Comparison of ENCODE assay signal across 10 cellular contexts in the genomic region with DNA sequence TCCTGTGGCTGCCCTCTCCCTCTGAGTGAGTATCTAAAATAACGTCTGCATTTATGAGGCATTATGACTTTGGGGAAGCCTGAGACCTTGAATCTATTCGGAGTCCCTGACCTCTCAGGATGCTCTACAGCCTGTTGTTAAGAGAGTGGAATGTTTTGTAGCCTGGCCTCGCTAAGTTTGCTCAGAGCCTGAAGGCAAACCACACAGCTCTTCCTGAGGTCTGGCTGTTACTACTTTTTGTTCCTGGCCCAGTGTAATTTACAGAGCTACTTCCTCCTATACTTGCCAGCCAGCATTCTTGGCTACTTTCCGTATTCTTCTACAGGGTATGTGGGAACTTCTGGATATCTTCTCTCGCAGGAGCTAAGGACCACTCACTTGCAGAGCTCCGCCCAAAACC. TPM values are rescaled to one million over a fixed set of nuclear protein-coding genes. Genes with fewer than 3 reads are reported as not detected.
DNase-seq lines count a peak whose midpoint lies in the region; ATAC-seq and TF ChIP-seq lines count a peak whose summit lies in the region.
"Had no signal": no experiment of that assay in that cellular context is flagged by ENCODE, and none has a peak within 500 bp of the region (broad histone marks: within the 10 kb centered on the region; RNA-seq: fewer than 3 reads in every experiment).

No MANE protein-coding gene starts in this region.

- peaks cover 3% of the 10 kb centered on the region for H3K9me3 Mint-ChIP-seq in progenitor cell of endocrine pancreas (ENCODE audit: low read depth)
- peaks cover 5% of the 10 kb centered on the region for H3K9me3 Mint-ChIP-seq in activated CD8-positive, alpha-beta T cell treated with anti-CD3 and anti-CD28 coated beads, Interleukin-2, amount 10 ng/mL, durations not matched to agents 7 days and 5 days (ENCODE audit: insufficient read depth)

- no peaks in the 10 kb centered on the region for H3K36me3 Mint-ChIP-seq in progenitor cell of endocrine pancreas (ENCODE audit: insufficient read depth)
- peaks cover 5% of the 10 kb centered on the region for H3K36me3 Mint-ChIP-seq in activated CD8-positive, alpha-beta T cell treated with anti-CD3 and anti-CD28 coated beads, Interleukin-2, amount 10 ng/mL, durations not matched to agents 7 days and 5 days (ENCODE audit: low read depth)

- no peaks in the 10 kb centered on the region for H3K9me3 ChIP-seq in Panc1 (ENCODE audit: control insufficient read depth, insufficient read depth, low read depth, low read length)

- TF ChIP-seq CTCF in Panc1 (IDR thresholded peaks at IDR 0.05) (no peak), progenitor cell of endocrine pancreas (IDR thresholded peaks at IDR 0.05; ENCODE audit: unreplicated experiment) (no peak)

- POLR2A ChIA-PET in Panc1 (lab: Charles Lee) (no interaction called here), HEK293T (lab: Yijun Ruan, JAX) (interaction anchor here (0.7 to 1.0 kb wide), 2 partner anchors 42 to 72 kb away, joined by 4 to 5 read pairs; a partner anchor contains a TSS)
- POLR2A ChIA-PET in activated CD8-positive, alpha-beta T cell treated with anti-CD3 and anti-CD28 coated beads, Interleukin-2, amount 10 ng/mL, durations not matched to agents 7 days and 5 days (lab: Charles Lee): interaction anchor here (1.1 to 1.2 kb wide), 2 partner anchors 33 to 280 kb away, joined by 3 read pairs; a partner anchor contains a TSS

- peak; percentile 55 for ATAC-seq in Panc1
- ATAC-seq in activated CD8-positive, alpha-beta T cell treated with anti-CD3 and anti-CD28 coated beads, Interleukin-2, amount 10 ng/mL, durations not matched to agents 7 days and 5 days: no peak
- ATAC-seq in GM18907 (IDR thresholded peaks at IDR 0.05; ENCODE audit: unreplicated experiment): no peak

- H3K4me1 Mint-ChIP-seq in progenitor cell of endocrine pancreas (ENCODE audit: low read depth): peaks cover 4% of the 10 kb centered on the region
- H3K4me1 Mint-ChIP-seq in activated CD8-positive, alpha-beta T cell treated with anti-CD3 and anti-CD28 coated beads, Interleukin-2, amount 10 ng/mL, durations not matched to agents 7 days and 5 days (ENCODE audit: low read depth): peaks cover 29% of the 10 kb centered on the region

- peak overlapping the region in 1 of 2 experiments; percentile 19; a peak in 2 of 4 replicates for H3K4me3 ChIP-seq in Panc1 (ENCODE audit: low read depth in 2 of 2, low read length in 2 of 2)

- H3K27ac ChIP-seq in Panc1 (ENCODE audit: low read length): peak overlapping the region; percentile 76
- H3K27ac ChIP-seq: KMS-11 had no signal

- in situ Hi-C loops in Panc1 (cut with HindIII; ENCODE audit: low pct_unique_long_range_greater_than_20kb, low sequenced_read_pairs): no loop called here

- peaks cover 4% of the 10 kb centered on the region for H3K27me3 Mint-ChIP-seq in progenitor cell of endocrine pancreas
- H3K27me3 Mint-ChIP-seq in activated CD8-positive, alpha-beta T cell treated with anti-CD3 and anti-CD28 coated beads, Interleukin-2, amount 10 ng/mL, durations not matched to agents 7 days and 5 days (ENCODE audit: low read depth): peaks cover 7% of the 10 kb centered on the region

- CTCF ChIA-PET in Panc1 (lab: Charles Lee): interaction anchor here (0.5 kb wide), 1 partner anchor 82 kb away, joined by 7 read pairs; no protein-coding TSS in a partner anchor
- CTCF ChIA-PET in HEK293T (lab: Yijun Ruan, JAX): no interaction called here
- CTCF ChIA-PET in activated CD8-positive, alpha-beta T cell treated with anti-CD3 and anti-CD28 coated beads, Interleukin-2, amount 10 ng/mL, durations not matched to agents 7 days and 5 days (lab: Charles Lee): interaction anchor here (0.8 to 1.2 kb wide), 2 partner anchors 33 to 62 kb away, joined by 3 to 4 read pairs; no protein-coding TSS in a partner anchor

- BruUV-seq in Panc1 (replicated peaks; lab: Mats Ljungman, UMichigan): no TSS peak

- H3K27ac Mint-ChIP-seq in progenitor cell of endocrine pancreas: peak overlapping the region; percentile 78
- no peak overlapping the region for H3K27ac Mint-ChIP-seq in activated CD8-positive, alpha-beta T cell treated with anti-CD3 and anti-CD28 coated beads, Interleukin-2, amount 10 ng/mL, durations not matched to agents 7 days and 5 days

- no peak overlapping the region for H3K4me3 Mint-ChIP-seq in progenitor cell of endocrine pancreas (ENCODE audit: low read depth)
- H3K4me3 Mint-ChIP-seq in activated CD8-positive, alpha-beta T cell treated with anti-CD3 and anti-CD28 coated beads, Interleukin-2, amount 10 ng/mL, durations not matched to agents 7 days and 5 days: no peak overlapping the region

- peaks cover 4% of the 10 kb centered on the region; the same call in 1 of the 2 replicates for H3K36me3 ChIP-seq in Panc1 (ENCODE audit: control insufficient read depth, insufficient read depth, low read length)

- peak; percentile 80 for DNase-seq in GDM1 (lab: John Stamatoyannopoulos, UW)
- DNase-seq in Panc1 (ENCODE audit: low read depth, low spot score): no peak
- peak; percentile 67 for DNase-seq in fibroblast of gingiva (ENCODE audit: low read depth)
- no peak for DNase-seq in progenitor cell of endocrine pancreas (ENCODE audit: low spot score, unreplicated experiment)
- no peak for DNase-seq in HEK293T (ENCODE audit: extremely low spot score)
- DNase-seq in activated CD8-positive, alpha-beta T cell treated with anti-CD3 and anti-CD28 coated beads, Interleukin-2, amount 10 ng/mL, durations not matched to agents 7 days and 5 days: no peak
- no peak for DNase-seq in NCI-H510A treated with DMSO at 0.1 percent for 48 hours (lab: John Stamatoyannopoulos, UW)
- DNase-seq: activated effector memory CD4-positive, alpha-beta T cell treated with Interleukin-2 at 50 U/mL for 16 hours had no signal

- peaks cover 14% of the 10 kb centered on the region for H3K4me1 ChIP-seq in Panc1 (ENCODE audit: control insufficient read depth, insufficient read depth, low read length)

- H3K27me3 ChIP-seq in Panc1 (ENCODE audit: control insufficient read depth, insufficient read depth, low read length): no peaks in the 10 kb centered on the region

- intact Hi-C loops in Panc1 (cut with micrococcal nuclease; ENCODE audit: unreplicated experiment): loop anchor here (10.0 kb wide), 1 partner anchor 60 kb away; no protein-coding TSS in a partner anchor

TF ChIP-seq in HEK293T, 16 proteins besides CTCF, POLR2A, EP300 and RAD21:
- TF ChIP-seq FOXA1 (IDR thresholded peaks at IDR 0.05) (no peak), ZNF384 (IDR thresholded peaks at IDR 0.05) (no peak), L3MBTL2 (conservative IDR thresholded peaks at IDR 0.05) (no peak), ELF4 (IDR thresholded peaks at IDR 0.05) (no peak), SP1 (IDR thresholded peaks at IDR 0.05) (no peak), ARNT (IDR thresholded peaks at IDR 0.05) (no peak)

RNA-seq across cellular contexts. Expression of a gene that starts 3.6 kb away (rescaled TPM):
- 82.2 TPM for total RNA-seq in Panc1 (2021; ENCODE audit: unreplicated experiment)
- 29.2 TPM for polyA plus RNA-seq in Panc1 (2012; ENCODE audit: insufficient read length)
- total RNA-seq in progenitor cell of endocrine pancreas: 95.8 and 103 TPM in 2 replicates
- total RNA-seq in activated CD8-positive, alpha-beta T cell treated with anti-CD3 and anti-CD28 coated beads, Interleukin-2, amount 10 ng/mL, durations not matched to agents 7 days and 5 days: 10 to 100 TPM; 29.5 to 29.6 TPM

Comparison
In these comparisons a context has a peak if more than half of its experiments do, and no peak if none do; other contexts are left out.
1. DNase-seq: peak in GDM1 (single experiment) and fibroblast of gingiva (single experiment); none in Panc1 (single experiment), progenitor cell of endocrine pancreas (single experiment), HEK293T (single experiment), activated CD8-positive, alpha-beta T cell treated with anti-CD3 and anti-CD28 coated beads, Interleukin-2, amount 10 ng/mL, durations not matched to agents 7 days and 5 days (single experiment) and NCI-H510A treated with DMSO at 0.1 percent for 48 hours (single experiment).